ENCODE assay signal across 16 cellular contexts in genomic region chr12:105324704-105325103, GRCh38. TPM values are rescaled to one million over a fixed set of nuclear protein-coding genes. Genes with fewer than 3 reads are reported as not detected.
A peak's percentile ranks its signal among the peaks of the same experiment; 100 is the strongest.
DNase-seq lines count a peak whose midpoint lies in the region; TF ChIP-seq lines count a peak whose summit lies in the region.
"Had no signal": no experiment of that assay in that cellular context is flagged by ENCODE, and none has a peak within 500 bp of the region (broad histone marks: within the 10 kb centered on the region; RNA-seq: fewer than 3 reads in every experiment).

No MANE protein-coding gene starts in this region.

- H3K4me3 Mint-ChIP-seq in activated CD4-positive, alpha-beta T cell treated with anti-CD3 and anti-CD28 coated beads, Interleukin-2, amount 10 ng/mL, durations not matched to agents 24 days and 14 days: peak overlapping the region; percentile 62
- H3K4me3 Mint-ChIP-seq in CD8-positive, alpha-beta memory T cell: no peak overlapping the region
- H3K4me3 Mint-ChIP-seq: H9 had no signal

- no peak for TF ChIP-seq CTCF in prostate gland (IDR thresholded peaks at IDR 0.05)

- no peaks in the 10 kb centered on the region for H3K27me3 Mint-ChIP-seq in activated CD4-positive, alpha-beta T cell treated with anti-CD3 and anti-CD28 coated beads, Interleukin-2, amount 10 ng/mL, durations not matched to agents 24 days and 14 days
- no peaks in the 10 kb centered on the region for H3K27me3 Mint-ChIP-seq in CD8-positive, alpha-beta memory T cell

- no peaks in the 10 kb centered on the region for H3K36me3 ChIP-seq in CD8-positive, alpha-beta memory T cell (ENCODE audit: insufficient read depth, low read length)
- H3K36me3 ChIP-seq in prostate gland: no peaks in the 10 kb centered on the region
- H3K36me3 ChIP-seq: BLaER1 treated with 17β-estradiol and CSF1 and Interleukin-3, amounts not matched to agents 10 nM and 100 nM had no signal

- peak overlapping the region; percentile 73 for H3K27ac Mint-ChIP-seq in activated CD4-positive, alpha-beta T cell treated with anti-CD3 and anti-CD28 coated beads, Interleukin-2, amount 10 ng/mL, durations not matched to agents 24 days and 14 days
- peak overlapping the region in 4 of 8 donors; percentile 7 to 59 (median 16) for H3K27ac Mint-ChIP-seq in CD8-positive, alpha-beta memory T cell
- H3K27ac Mint-ChIP-seq: H9 had no signal

- H3K9me3 ChIP-seq in CD8-positive, alpha-beta memory T cell (ENCODE audit: low read length): no peaks in the 10 kb centered on the region
- no peaks in the 10 kb centered on the region for H3K9me3 ChIP-seq in prostate gland
- H3K9me3 ChIP-seq: BLaER1 treated with 17β-estradiol and CSF1 and Interleukin-3, amounts not matched to agents 10 nM and 100 nM had no signal

- H3K27me3 ChIP-seq in CD8-positive, alpha-beta memory T cell (ENCODE audit: insufficient read depth, low read length, poor library complexity, severe bottlenecking): no peaks in the 10 kb centered on the region
- no peaks in the 10 kb centered on the region for H3K27me3 ChIP-seq in prostate gland (replicated peaks; ENCODE audit: insufficient read depth)
- H3K27me3 ChIP-seq: BLaER1 treated with 17β-estradiol and CSF1 and Interleukin-3, amounts not matched to agents 10 nM and 100 nM had no signal

- peaks cover 2% of the 10 kb centered on the region for H3K36me3 Mint-ChIP-seq in activated CD4-positive, alpha-beta T cell treated with anti-CD3 and anti-CD28 coated beads, Interleukin-2, amount 10 ng/mL, durations not matched to agents 24 days and 14 days (ENCODE audit: low read depth)
- H3K36me3 Mint-ChIP-seq in CD8-positive, alpha-beta memory T cell: no peaks in the 10 kb centered on the region

- intact Hi-C loops in activated CD4-positive, alpha-beta T cell treated with anti-CD3 and anti-CD28 coated beads, Interleukin-2, amount 10 ng/mL, durations not matched to agents 24 days and 14 days (cut with micrococcal nuclease): loop anchor here (5.0 kb wide), 1 partner anchor 33 kb away; no protein-coding TSS in a partner anchor
- intact Hi-C loops in prostate gland (cut with DNase I): no loop called here

- H3K4me1 Mint-ChIP-seq in activated CD4-positive, alpha-beta T cell treated with anti-CD3 and anti-CD28 coated beads, Interleukin-2, amount 10 ng/mL, durations not matched to agents 24 days and 14 days: peaks cover 69% of the 10 kb centered on the region
- H3K4me1 Mint-ChIP-seq in CD8-positive, alpha-beta memory T cell: peaks cover 39 to 58% (median 56%) of the 10 kb centered on the region in 3 donors
- H3K4me1 Mint-ChIP-seq: H9 had no signal

- DNase-seq in activated CD4-positive, alpha-beta T cell treated with anti-CD3 and anti-CD28 coated beads, Interleukin-2, amount 10 ng/mL, durations not matched to agents 24 days and 14 days: peak; percentile 57
- no peak for DNase-seq in activated CD4-positive, alpha-beta T cell treated with anti-CD3 and anti-CD28 coated beads, Interleukin-2, amount 50 U/mL, for 1 hour
- DNase-seq in EH (ENCODE audit: low read depth) (peak; percentile 38), M059J (ENCODE audit: low read depth) (peak; percentile 39), left kidney (ENCODE audit: low read depth, low spot score) (peak; percentile 38), AG20443 (ENCODE audit: low spot score) (no peak), prostate gland (ENCODE audit: low spot score) (no peak)
- DNase-seq in CD8-positive, alpha-beta memory T cell: no peak
- DNase-seq: DND-41, GF-D8, H9, NCI-H187, NCI-H226, NCI-H524 treated with DMSO at 0.1 percent for 48 hours had no signal

- no peak for TF ChIP-seq POLR2A in prostate gland (IDR thresholded peaks at IDR 0.05)

- 82% methylated on average over 2 of the region's 2 CpGs for WGBS in prostate gland

- H3K9me3 Mint-ChIP-seq in activated CD4-positive, alpha-beta T cell treated with anti-CD3 and anti-CD28 coated beads, Interleukin-2, amount 10 ng/mL, durations not matched to agents 24 days and 14 days: peaks cover 8% of the 10 kb centered on the region
- no peaks in the 10 kb centered on the region for H3K9me3 Mint-ChIP-seq in CD8-positive, alpha-beta memory T cell
- H3K9me3 Mint-ChIP-seq: H9 had no signal

- H3K4me1 ChIP-seq in CD8-positive, alpha-beta memory T cell (ENCODE audit: insufficient read depth, low read length): peaks cover 19% of the 10 kb centered on the region
- H3K4me1 ChIP-seq in prostate gland (replicated peaks): no peaks in the 10 kb centered on the region

- no peak overlapping the region for H3K27ac ChIP-seq in CD8-positive, alpha-beta memory T cell (ENCODE audit: low read depth, low read length)
- no peak overlapping the region for H3K27ac ChIP-seq in prostate gland
- H3K27ac ChIP-seq: BLaER1 treated with 17β-estradiol and CSF1 and Interleukin-3, amounts not matched to agents 10 nM and 100 nM; HL-60 had no signal

- POLR2A ChIA-PET in CD8-positive, alpha-beta memory T cell (lab: Charles Lee): interaction anchor here (0.7 kb wide), 1 partner anchor 8 kb away, joined by 4 read pairs; no protein-coding TSS in a partner anchor

- H3K4me3 ChIP-seq in CD8-positive, alpha-beta memory T cell (ENCODE audit: low read length): no peak overlapping the region
- H3K4me3 ChIP-seq in prostate gland: no peak overlapping the region
- H3K4me3 ChIP-seq: BLaER1 treated with 17β-estradiol and CSF1 and Interleukin-3, amounts not matched to agents 10 nM and 100 nM had no signal

- CTCF ChIA-PET in CD8-positive, alpha-beta memory T cell (lab: Charles Lee): no interaction called here

RNA-seq across cellular contexts. Expression of gene C12orf75, which starts 5.8 kb away (rescaled TPM):
- 91.4 and 96.1 TPM in 2 replicates for total RNA-seq in activated CD4-positive, alpha-beta T cell treated with anti-CD3 and anti-CD28 coated beads, Interleukin-2, amount 10 ng/mL, durations not matched to agents 24 days and 14 days
- 555 and 669 TPM in 2 replicates for total RNA-seq in M059J (2014; rRNA removed; shearing (Covaris generic))
- total RNA-seq in CD8-positive, alpha-beta memory T cell: 10 to 100 TPM; 52.9 to 62.8 TPM
- 181 TPM for polyA plus RNA-seq in CD8-positive, alpha-beta memory T cell
- total RNA-seq in prostate gland: 100 to 1,000 TPM in 1 of 2 donors, 10 to 100 TPM in 1; 47.1 to 108 TPM

Comparison
In these comparisons a context has a peak if more than half of its experiments do, and no peak if none do; other contexts are left out.
1. DNase-seq: peak in activated CD4-positive, alpha-beta T cell treated with anti-CD3 and anti-CD28 coated beads, Interleukin-2, amount 10 ng/mL, durations not matched to agents 24 days and 14 days (single experiment), EH (single experiment), M059J (single experiment) and left kidney (single experiment); none in activated CD4-positive, alpha-beta T cell treated with anti-CD3 and anti-CD28 coated beads, Interleukin-2, amount 50 U/mL, for 1 hour (single experiment), CD8-positive, alpha-beta memory T cell (0 of 5), AG20443 (single experiment) and prostate gland (single experiment).